Comparison of ENCODE assay signal across 20 cellular contexts in genomic region chr11:26599421-26599820, GRCh38. TPM values are rescaled to one million over a fixed set of nuclear protein-coding genes. Genes with fewer than 3 reads are reported as not detected.
A peak's percentile ranks its signal among the peaks of the same experiment; 100 is the strongest.
DNase-seq lines count a peak whose midpoint lies in the region; FAIRE-seq and TF ChIP-seq lines count a peak whose summit lies in the region.
"Had no signal": no experiment of that assay in that cellular context is flagged by ENCODE, and none has a peak within 500 bp of the region (broad histone marks: within the 10 kb centered on the region; RNA-seq: fewer than 3 reads in every experiment).

No MANE protein-coding gene starts in this region.

- H3K4me3 ChIP-seq in bronchial epithelial cell (ENCODE audit: low read depth, low read length), result no peak overlapping the region
- H3K4me3 ChIP-seq in skeletal muscle cell (ENCODE audit: low read depth, low read length), result no peak overlapping the region
- H3K4me3 ChIP-seq: gastroesophageal sphincter had no signal

- FAIRE-seq in bronchial epithelial cell (lab: Jason Lieb, UNC), result no peak
- FAIRE-seq: TTC549 had no signal

- DNase-seq in NCI-H2227 (lab: John Stamatoyannopoulos, UW; ENCODE audit: unreplicated experiment) (peak; percentile 8), NCI-H2227 treated with DMSO at 0.1 percent for 48 hours (lab: John Stamatoyannopoulos, UW) (no peak), NCI-H748 treated with DMSO at 0.1 percent for 48 hours (lab: John Stamatoyannopoulos, UW) (peak; percentile 64), bronchial epithelial cell (ENCODE audit: low read depth) (peak; percentile 74), skeletal muscle cell (ENCODE audit: low read depth) (peak; percentile 65), NCI-H446 treated with DMSO at 0.1 percent for 48 hours (lab: John Stamatoyannopoulos, UW) (no peak), NCI-H1092 (lab: John Stamatoyannopoulos, UW) (no peak), C1 segment of cervical spinal cord (lab: John Stamatoyannopoulos, UW) (no peak)
- DNase-seq: ACHN; activated CD4-positive, alpha-beta memory T cell treated with anti-CD3 and anti-CD28 coated beads, Interleukin-2, amount 10 ng/mL, durations not matched to agents 7 days and 5 days; amygdala; NCI-H1048; nucleus accumbens; SIG-M5; stimulated activated naive CD4-positive, alpha-beta T cell treated with Interleukin-2 at 50 U/mL for 16 hours had no signal

- H3K36me3 ChIP-seq in bronchial epithelial cell (ENCODE audit: control insufficient read depth, insufficient read depth, low read length), result no peaks in the 10 kb centered on the region
- H3K36me3 ChIP-seq: gastroesophageal sphincter had no signal

- no peak for TF ChIP-seq CTCF in bronchial epithelial cell (IDR thresholded peaks at IDR 0.05; ENCODE audit: insufficient read depth, low read length, severe bottlenecking)

- no peaks in the 10 kb centered on the region for H3K27me3 ChIP-seq in bronchial epithelial cell (ENCODE audit: control insufficient read depth, insufficient read depth, low read length)
- H3K27me3 ChIP-seq: gastroesophageal sphincter had no signal

RNA-seq across cellular contexts. Expression of gene MUC15, which starts 27.4 kb away (rescaled TPM):
- total RNA-seq in bronchial epithelial cell, result 0.53 and 7.3 TPM in 2 replicates
- total RNA-seq: activated CD4-positive, alpha-beta memory T cell treated with anti-CD3 and anti-CD28 coated beads, Interleukin-2, amount 10 ng/mL, durations not matched to agents 7 days and 5 days; activated T-helper 1 cell treated with anti-CD3 and anti-CD28 coated beads, Interleukin-12 subunit alpha, Interleukin-12 subunit beta, Interleukin-2, Interleukin-4 antibody, amounts not matched to agents 30 ng/mL and 10 ng/mL and 1 ng/mL, durations not matched to agents 14 hours and 24 hours and 36 hours; dermis microvascular lymphatic vessel endothelial cell; mesenteric fat pad had no signal

Comparison
In these comparisons a context has a peak if more than half of its experiments do, and no peak if none do; other contexts are left out.
1. DNase-seq: peak in NCI-H2227 (single experiment), NCI-H748 treated with DMSO at 0.1 percent for 48 hours (single experiment), bronchial epithelial cell (single experiment) and skeletal muscle cell (single experiment); none in NCI-H2227 treated with DMSO at 0.1 percent for 48 hours (single experiment), NCI-H446 treated with DMSO at 0.1 percent for 48 hours (single experiment), NCI-H1092 (single experiment) and C1 segment of cervical spinal cord (0 of 14).